Comparison of ENCODE assay signal across 8 cellular contexts in genomic region chr17:76268015-76268749, GRCh38. TPM values are rescaled to one million over a fixed set of nuclear protein-coding genes. Genes with fewer than 3 reads are reported as not detected.
DNase-seq lines count a peak whose midpoint lies in the region; ATAC-seq and TF ChIP-seq lines count a peak whose summit lies in the region.

No MANE protein-coding gene starts in this region.

- peaks cover 0 to 21% (median 0%) of the 10 kb centered on the region in 3 donors for H3K36me3 ChIP-seq in Peyer's patch

- H3K4me1 ChIP-seq in Peyer's patch: peaks cover 15 to 71% (median 65%) of the 10 kb centered on the region in 4 donors

- H3K4me3 Mint-ChIP-seq in activated naive CD4-positive, alpha-beta T cell treated with anti-CD3 and anti-CD28 coated beads, Interleukin-2, amount 10 ng/mL, durations not matched to agents 7 days and 5 days: peak overlapping the region; percentile 96

- H3K27ac ChIP-seq in Peyer's patch: peak overlapping the region; percentile 67 to 98 (median 84)

- no peaks in the 10 kb centered on the region for H3K27me3 ChIP-seq in Peyer's patch

- no peak for ATAC-seq in GM21515 (IDR thresholded peaks at IDR 0.05; ENCODE audit: unreplicated experiment)

- peaks cover 63% of the 10 kb centered on the region for H3K4me1 Mint-ChIP-seq in activated naive CD4-positive, alpha-beta T cell treated with anti-CD3 and anti-CD28 coated beads, Interleukin-2, amount 10 ng/mL, durations not matched to agents 7 days and 5 days

- H3K4me3 ChIP-seq in GM12865 (ENCODE audit: low read depth, low read length): peak overlapping the region; percentile 95
- H3K4me3 ChIP-seq in Peyer's patch: peak overlapping the region in 3 of 4 donors; percentile 23 to 87 (median 36)

- no peaks in the 10 kb centered on the region for H3K9me3 ChIP-seq in Peyer's patch

- peak; percentile 92 for DNase-seq in GM12865 (ENCODE audit: low read depth)
- peak; percentile 76 to 93 (median 90) for DNase-seq in Peyer's patch
- peak; percentile 83 for DNase-seq in activated naive CD4-positive, alpha-beta T cell treated with anti-CD3 and anti-CD28 coated beads, Interleukin-2, amount 10 ng/mL, durations not matched to agents 7 days and 5 days
- DNase-seq in head of caudate nucleus: peak; percentile 55 to 94 (median 78)
- peak; percentile 82 for DNase-seq in putamen (ENCODE audit: low spot score)
- DNase-seq in hepatic stellate cell (ENCODE audit: low spot score): no peak
- no peak for DNase-seq in NCI-H2171 (lab: John Stamatoyannopoulos, UW)

- H3K9me3 Mint-ChIP-seq in activated naive CD4-positive, alpha-beta T cell treated with anti-CD3 and anti-CD28 coated beads, Interleukin-2, amount 10 ng/mL, durations not matched to agents 7 days and 5 days: no peaks in the 10 kb centered on the region

- peaks cover 56% of the 10 kb centered on the region for H3K36me3 Mint-ChIP-seq in activated naive CD4-positive, alpha-beta T cell treated with anti-CD3 and anti-CD28 coated beads, Interleukin-2, amount 10 ng/mL, durations not matched to agents 7 days and 5 days

- H3K27ac Mint-ChIP-seq in activated naive CD4-positive, alpha-beta T cell treated with anti-CD3 and anti-CD28 coated beads, Interleukin-2, amount 10 ng/mL, durations not matched to agents 7 days and 5 days: peak overlapping the region; percentile 99

- intact Hi-C loops in head of caudate nucleus (cut with DNase I): no loop called here

- H3K27me3 Mint-ChIP-seq in activated naive CD4-positive, alpha-beta T cell treated with anti-CD3 and anti-CD28 coated beads, Interleukin-2, amount 10 ng/mL, durations not matched to agents 7 days and 5 days: peaks cover 10% of the 10 kb centered on the region

- TF ChIP-seq CTCF in GM12865 (IDR thresholded peaks at IDR 0.05; ENCODE audit: insufficient read depth, low read depth, low read length, missing control alignments) (no peak), Peyer's patch (IDR thresholded peaks at IDR 0.05) (no peak)

- peak in 1 of 2 donors; percentile 76 for TF ChIP-seq POLR2A in Peyer's patch (IDR thresholded peaks at IDR 0.05)

- CTCF ChIA-PET in activated naive CD4-positive, alpha-beta T cell treated with anti-CD3 and anti-CD28 coated beads, Interleukin-2, amount 10 ng/mL, durations not matched to agents 7 days and 5 days (lab: Charles Lee): interaction anchor here (1.0 to 2.0 kb wide), 8 partner anchors 11 to 146 kb away, joined by 4 to 13 read pairs (median 6); no protein-coding TSS in a partner anchor

RNA-seq across cellular contexts. Expression of gene UBALD2, which starts 3.0 kb away (rescaled TPM):
- total RNA-seq in Peyer's patch: 10 to 100 TPM; 14.0 to 74.1 (median 50.4) TPM

RNA-seq across cellular contexts. Expression of gene RNF157, which starts 27.9 kb away (rescaled TPM):
- 100 to 1,000 TPM in 2 of 4 donors, 10 to 100 TPM in 2; 73.4 to 115 (median 106) TPM for total RNA-seq in Peyer's patch

RNA-seq across cellular contexts. Expression of gene QRICH2, which starts 39.9 kb away (rescaled TPM):
- total RNA-seq in Peyer's patch: 10 to 100 TPM in 1 of 4 donors, 1 to 10 TPM in 3; 1.2 to 10.7 (median 3.1) TPM

Comparison
In these comparisons a context has a peak if more than half of its experiments do, and no peak if none do; other contexts are left out.
1. DNase-seq: peak in GM12865 (single experiment), Peyer's patch (3 of 3), activated naive CD4-positive, alpha-beta T cell treated with anti-CD3 and anti-CD28 coated beads, Interleukin-2, amount 10 ng/mL, durations not matched to agents 7 days and 5 days (single experiment), head of caudate nucleus (42 of 42) and putamen (single experiment); none in hepatic stellate cell (single experiment) and NCI-H2171 (single experiment).